Comparison of ENCODE assay signal across 9 cellular contexts in genomic region chr19:17762505-17763229, GRCh38. TPM values are rescaled to one million over a fixed set of nuclear protein-coding genes. Genes with fewer than 3 reads are reported as not detected.
DNase-seq lines count a peak whose midpoint lies in the region; ATAC-seq and TF ChIP-seq lines count a peak whose summit lies in the region.
"Had no signal": no experiment of that assay in that cellular context is flagged by ENCODE, and none has a peak within 500 bp of the region (broad histone marks: within the 10 kb centered on the region; RNA-seq: fewer than 3 reads in every experiment).

No MANE protein-coding gene starts in this region.

- peaks cover 96% of the 10 kb centered on the region for H3K36me3 Mint-ChIP-seq in activated T-helper 17 cell treated with anti-CD3 and anti-CD28 coated beads, Interleukin-2, amount 50 U/mL, for 72 hours (ENCODE audit: low read depth)
- H3K36me3 Mint-ChIP-seq: natural killer cell treated with Interleukin-12 subunit alpha and Interleukin-12 subunit beta and Interleukin-15 and Interleukin-18, amount 100 ng/mL, for 72 hours had no signal

- H3K27me3 ChIP-seq in MG63: no peaks in the 10 kb centered on the region
- H3K27me3 ChIP-seq in layer of hippocampus (ENCODE audit: control insufficient read depth, insufficient read depth, low read length): no peaks in the 10 kb centered on the region
- no peaks in the 10 kb centered on the region for H3K27me3 ChIP-seq in lower lobe of right lung (ENCODE audit: low read depth)
- H3K27me3 ChIP-seq in ascending aorta: no peaks in the 10 kb centered on the region

- no peak overlapping the region for H3K4me3 ChIP-seq in MG63
- H3K4me3 ChIP-seq in lower lobe of right lung: no peak overlapping the region
- no peak overlapping the region for H3K4me3 ChIP-seq in ascending aorta

- H3K27me3 Mint-ChIP-seq in activated T-helper 17 cell treated with anti-CD3 and anti-CD28 coated beads, Interleukin-2, amount 50 U/mL, for 72 hours: no peaks in the 10 kb centered on the region
- H3K27me3 Mint-ChIP-seq: natural killer cell treated with Interleukin-12 subunit alpha and Interleukin-12 subunit beta and Interleukin-15 and Interleukin-18, amount 100 ng/mL, for 72 hours had no signal

- TF ChIP-seq CTCF in lower lobe of right lung (IDR thresholded peaks at IDR 0.05) (no peak), ascending aorta (IDR thresholded peaks at IDR 0.05) (no peak)

- intact Hi-C loops in lower lobe of right lung (cut with DNase I) (loop anchor here (10.0 kb wide), 1 partner anchor 58 kb away; no protein-coding TSS in a partner anchor), ascending aorta (cut with DNase I) (no loop called here)

- H3K9me3 ChIP-seq in MG63 (no peaks in the 10 kb centered on the region), lower lobe of right lung (no peaks in the 10 kb centered on the region), ascending aorta (no peaks in the 10 kb centered on the region)

- ATAC-seq in activated T-helper 17 cell treated with anti-CD3 and anti-CD28 coated beads, Interleukin-2, amount 50 U/mL, for 72 hours (replicated peaks): peak; percentile 49
- ATAC-seq in lower lobe of right lung: no peak

- peak; percentile 73 for DNase-seq in Daoy (ENCODE audit: low read depth)
- DNase-seq in MG63: peak; percentile 77
- no peak for DNase-seq in lower lobe of right lung
- no peak for DNase-seq in NCI-H510A treated with DMSO at 0.1 percent for 48 hours (lab: John Stamatoyannopoulos, UW)
- DNase-seq in ascending aorta (ENCODE audit: low spot score in 2 of 2): no peak
- DNase-seq in inferior parietal cortex (ENCODE audit: extremely low spot score): no peak

- H3K36me3 ChIP-seq in MG63 (no peaks in the 10 kb centered on the region), lower lobe of right lung (no peaks in the 10 kb centered on the region), ascending aorta (no peaks in the 10 kb centered on the region)

- peaks cover 6% of the 10 kb centered on the region for H3K4me1 Mint-ChIP-seq in activated T-helper 17 cell treated with anti-CD3 and anti-CD28 coated beads, Interleukin-2, amount 50 U/mL, for 72 hours

- peaks cover 14% of the 10 kb centered on the region for H3K4me1 ChIP-seq in lower lobe of right lung
- no peaks in the 10 kb centered on the region for H3K4me1 ChIP-seq in ascending aorta

- peak overlapping the region; percentile 56 for H3K27ac ChIP-seq in layer of hippocampus (ENCODE audit: low read depth, low read length)
- H3K27ac ChIP-seq in lower lobe of right lung: no peak overlapping the region
- H3K27ac ChIP-seq in ascending aorta: no peak overlapping the region

- no peak overlapping the region for H3K4me3 Mint-ChIP-seq in activated T-helper 17 cell treated with anti-CD3 and anti-CD28 coated beads, Interleukin-2, amount 50 U/mL, for 72 hours
- H3K4me3 Mint-ChIP-seq: natural killer cell treated with Interleukin-12 subunit alpha and Interleukin-12 subunit beta and Interleukin-15 and Interleukin-18, amount 100 ng/mL, for 72 hours had no signal

- H3K9me3 Mint-ChIP-seq in activated T-helper 17 cell treated with anti-CD3 and anti-CD28 coated beads, Interleukin-2, amount 50 U/mL, for 72 hours: no peaks in the 10 kb centered on the region
- H3K9me3 Mint-ChIP-seq: natural killer cell treated with Interleukin-12 subunit alpha and Interleukin-12 subunit beta and Interleukin-15 and Interleukin-18, amount 100 ng/mL, for 72 hours had no signal

- H3K27ac Mint-ChIP-seq in activated T-helper 17 cell treated with anti-CD3 and anti-CD28 coated beads, Interleukin-2, amount 50 U/mL, for 72 hours: no peak overlapping the region
- H3K27ac Mint-ChIP-seq: natural killer cell treated with Interleukin-12 subunit alpha and Interleukin-12 subunit beta and Interleukin-15 and Interleukin-18, amount 100 ng/mL, for 72 hours had no signal

RNA-seq across cellular contexts. Expression of gene FCHO1, which starts 11.4 kb away (rescaled TPM):
- 0.91 and 3.2 TPM in 2 replicates for total RNA-seq in Daoy (2014; rRNA removed; shearing (Covaris generic))
- total RNA-seq in MG63 (2014; rRNA removed; shearing (Covaris generic); ENCODE audit: low replicate concordance): 0.82 TPM in 1 of 2 replicates, not detected in the other
- 10 to 100 TPM; 64.0 to 75.5 TPM for total RNA-seq in activated T-helper 17 cell treated with anti-CD3 and anti-CD28 coated beads, Interleukin-2, amount 50 U/mL, for 72 hours
- total RNA-seq in lower lobe of right lung (8.7 TPM), ascending aorta (not detected)

RNA-seq across cellular contexts. Expression of gene B3GNT3, which starts 32.3 kb away (rescaled TPM):
- total RNA-seq in Daoy (2014; rRNA removed; shearing (Covaris generic)): 0.06 and 0.09 TPM in 2 replicates
- total RNA-seq in MG63 (2014; rRNA removed; shearing (Covaris generic); ENCODE audit: low replicate concordance): not detected in 2 replicates
- total RNA-seq in activated T-helper 17 cell treated with anti-CD3 and anti-CD28 coated beads, Interleukin-2, amount 50 U/mL, for 72 hours: 1 to 10 TPM in 1 of 2 donors, not detected in 1; 1.2 TPM
- total RNA-seq in lower lobe of right lung: 1.6 TPM
- 0.64 TPM for total RNA-seq in ascending aorta
- total RNA-seq: natural killer cell treated with Interleukin-12 subunit alpha and Interleukin-12 subunit beta and Interleukin-15 and Interleukin-18, amount 100 ng/mL, for 72 hours had no signal

RNA-seq across cellular contexts. Expression of gene MAP1S, which starts 43.4 kb away (rescaled TPM):
- 11.4 TPM in 2 replicates for total RNA-seq in Daoy (2014; rRNA removed; shearing (Covaris generic))
- 23.3 and 50.0 TPM in 2 replicates for total RNA-seq in MG63 (2014; rRNA removed; shearing (Covaris generic); ENCODE audit: low replicate concordance)
- 10 to 100 TPM; 74.0 to 83.7 TPM for total RNA-seq in activated T-helper 17 cell treated with anti-CD3 and anti-CD28 coated beads, Interleukin-2, amount 50 U/mL, for 72 hours
- total RNA-seq in lower lobe of right lung (67.1 TPM), ascending aorta (111 TPM)

RNA-seq across cellular contexts. Expression of gene INSL3, which starts 58.7 kb away (rescaled TPM):
- total RNA-seq in Daoy (2014; rRNA removed; shearing (Covaris generic)): not detected in 2 replicates
- not detected in 2 replicates for total RNA-seq in MG63 (2014; rRNA removed; shearing (Covaris generic); ENCODE audit: low replicate concordance)
- total RNA-seq in activated T-helper 17 cell treated with anti-CD3 and anti-CD28 coated beads, Interleukin-2, amount 50 U/mL, for 72 hours: 1 to 10 TPM; 7.6 to 8.3 TPM
- total RNA-seq in lower lobe of right lung: not detected
- total RNA-seq in ascending aorta: not detected

Comparison
In these comparisons a context has a peak if more than half of its experiments do, and no peak if none do; other contexts are left out.
1. DNase-seq: peak in Daoy (single experiment) and MG63 (single experiment); none in lower lobe of right lung (single experiment), NCI-H510A treated with DMSO at 0.1 percent for 48 hours (single experiment), ascending aorta (0 of 2) and inferior parietal cortex (single experiment).